Comparison of ENCODE assay signal across 8 cellular contexts in genomic region chr19:42563352-42564210, GRCh38. TPM values are rescaled to one million over a fixed set of nuclear protein-coding genes. Genes with fewer than 3 reads are reported as not detected.
DNase-seq lines count a peak whose midpoint lies in the region; ATAC-seq and TF ChIP-seq lines count a peak whose summit lies in the region.

No MANE protein-coding gene starts in this region.

- H4K20me1 ChIP-seq in KMS-11 (ENCODE audit: insufficient read depth): no peaks in the 10 kb centered on the region

- H3K27ac Mint-ChIP-seq in endothelial cell (ENCODE audit: unreplicated experiment): no peak overlapping the region

- H3K27ac ChIP-seq in KMS-11: no peak overlapping the region

- no peak for ATAC-seq in GM21576 (IDR thresholded peaks at IDR 0.05; ENCODE audit: unreplicated experiment)
- ATAC-seq in HG02623 (IDR thresholded peaks at IDR 0.05; ENCODE audit: unreplicated experiment): no peak

- H3K9ac ChIP-seq in KMS-11: no peak overlapping the region

- no peaks in the 10 kb centered on the region for H3K79me2 ChIP-seq in KMS-11 (ENCODE audit: insufficient read depth, low read depth)

- no peak overlapping the region for H3K4me3 ChIP-seq in KMS-11 (IDR thresholded peaks at IDR 0.05; ENCODE audit: insufficient read depth, low read depth, low read length)

- H2AFZ ChIP-seq in KMS-11 (ENCODE audit: low read depth): no peak overlapping the region

- peak; percentile 31 for DNase-seq in stimulated activated CD4-positive, alpha-beta T cell treated with anti-CD3 and anti-CD28 coated beads, Interleukin-15, amount 100 ng/mL, for 24 hours
- no peak for DNase-seq in stimulated activated CD4-positive, alpha-beta T cell treated with anti-CD3 and anti-CD28 coated beads, Interleukin-4, amount 100 ng/mL, for 1 hour
- peak; percentile 30 for DNase-seq in SK-N-DZ (ENCODE audit: low spot score)
- peak; percentile 46 for DNase-seq in endothelial cell (ENCODE audit: low spot score)
- DNase-seq in middle frontal gyrus (ENCODE audit: extremely low spot score, low spot score): peak; percentile 43

- peaks cover 3% of the 10 kb centered on the region for H3K4me1 Mint-ChIP-seq in endothelial cell (ENCODE audit: unreplicated experiment)

- H3K27me3 Mint-ChIP-seq in endothelial cell (ENCODE audit: unreplicated experiment): peaks cover 5% of the 10 kb centered on the region

- H3K27me3 ChIP-seq in KMS-11 (ENCODE audit: insufficient read depth, low read depth): no peaks in the 10 kb centered on the region

- no peaks in the 10 kb centered on the region for H3K9me3 Mint-ChIP-seq in endothelial cell (ENCODE audit: unreplicated experiment)

- H3K36me3 ChIP-seq in KMS-11 (ENCODE audit: insufficient read depth): no peaks in the 10 kb centered on the region

- H3K4me2 ChIP-seq in KMS-11: no peak overlapping the region

- H3K4me1 ChIP-seq in KMS-11 (ENCODE audit: low read depth, poor library complexity, severe bottlenecking): no peaks in the 10 kb centered on the region

- H3K4me3 Mint-ChIP-seq in endothelial cell (ENCODE audit: unreplicated experiment): no peak overlapping the region

- TF ChIP-seq CTCF in KMS-11 (conservative IDR thresholded peaks at IDR 0.05; ENCODE audit: low read depth, low read length) (peak; percentile 82), endothelial cell (IDR thresholded peaks at IDR 0.05; ENCODE audit: unreplicated experiment) (peak; percentile 35)

- no peaks in the 10 kb centered on the region for H3K36me3 Mint-ChIP-seq in endothelial cell (ENCODE audit: low read depth, unreplicated experiment)

RNA-seq across cellular contexts. Expression of gene CEACAM8, which starts 31.1 kb away (rescaled TPM):
- polyA plus RNA-seq in SK-N-DZ (2014; cell fraction: cytosol; rRNA removed): not detected in 2 replicates
- not detected in 2 replicates for polyA plus RNA-seq in SK-N-DZ (2014; cell fraction: nucleus; rRNA removed)
- total RNA-seq in endothelial cell (ENCODE audit: unreplicated experiment): not detected

RNA-seq across cellular contexts. Expression of gene CEACAM1, which starts 35.3 kb away (rescaled TPM):
- polyA plus RNA-seq in SK-N-DZ (2014; cell fraction: cytosol; rRNA removed): not detected in 2 replicates
- not detected in 2 replicates for polyA plus RNA-seq in SK-N-DZ (2014; cell fraction: nucleus; rRNA removed)
- 9.3 TPM for total RNA-seq in endothelial cell (ENCODE audit: unreplicated experiment)
